8 cellular contexts compared by ENCODE assay signal in genomic region chr1:2392686-2393085, GRCh38. TPM values are rescaled to one million over a fixed set of nuclear protein-coding genes. Genes with fewer than 3 reads are reported as not detected.
DNase-seq lines count a peak whose midpoint lies in the region; ATAC-seq and TF ChIP-seq lines count a peak whose summit lies in the region.

No MANE protein-coding gene starts in this region.

- H3K27me3 ChIP-seq in DOHH2 (ENCODE audit: control insufficient read depth, low read length) (no peaks in the 10 kb centered on the region), esophagus muscularis mucosa (peaks cover 0 to 4% (median 0%) of the 10 kb centered on the region in 4 donors), prostate gland (replicated peaks; ENCODE audit: insufficient read depth) (no peaks in the 10 kb centered on the region)

- CTCF ChIA-PET in RWPE1 (lab: Yijun Ruan, JAX) = interaction anchor here (0.6 to 1.5 kb wide), 2 partner anchors 198 to 1500 kb away, joined by 3 to 6 read pairs; partner anchors contain the start of gene FAAP20

- H3K4me3 ChIP-seq in DOHH2 (ENCODE audit: low read length) = peak overlapping the region; percentile 96
- peak overlapping the region; percentile 84 to 99 (median 96) for H3K4me3 ChIP-seq in esophagus muscularis mucosa
- H3K4me3 ChIP-seq in prostate gland = peak overlapping the region; percentile 80 to 95

- DNase-seq in RWPE1 (ENCODE audit: low spot score) = no peak
- no peak for DNase-seq in esophagus muscularis mucosa (ENCODE audit: extremely low spot score)
- DNase-seq in prostate gland (ENCODE audit: low spot score) = no peak
- no peak for DNase-seq in NCI-H1436 (lab: John Stamatoyannopoulos, UW)
- no peak for DNase-seq in UCSD-AML1 (lab: John Stamatoyannopoulos, UW; ENCODE audit: unreplicated experiment)
- DNase-seq in GF-D8 (lab: John Stamatoyannopoulos, UW) = no peak

- POLR2A ChIA-PET in RWPE1 (lab: Yijun Ruan, JAX; ENCODE audit: low non-redundant PET) = interaction anchor here (0.8 kb wide), 1 partner anchor 69 kb away, joined by 4 read pairs; no protein-coding TSS in a partner anchor

- intact Hi-C loops in esophagus muscularis mucosa (cut with DNase I) = no loop called here
- intact Hi-C loops in prostate gland (cut with DNase I) = no loop called here

- no peaks in the 10 kb centered on the region for H3K9me3 ChIP-seq in DOHH2 (ENCODE audit: control insufficient read depth, insufficient read depth, low read length)
- H3K9me3 ChIP-seq in esophagus muscularis mucosa = no peaks in the 10 kb centered on the region
- no peaks in the 10 kb centered on the region for H3K9me3 ChIP-seq in prostate gland

- H3K9me2 ChIP-seq in DOHH2 (replicated peaks; ENCODE audit: control insufficient read depth, low read length) = no peaks in the 10 kb centered on the region

- TF ChIP-seq EP300 in esophagus muscularis mucosa (IDR thresholded peaks at IDR 0.05) = no peak

- TF ChIP-seq CTCF in DOHH2 (IDR thresholded peaks at IDR 0.05; ENCODE audit: low read depth, low read length, poor library complexity, severe bottlenecking) (no peak), RWPE1 (conservative IDR thresholded peaks at IDR 0.05; ENCODE audit: low read depth) (no peak), esophagus muscularis mucosa (IDR thresholded peaks at IDR 0.05) (no peak), prostate gland (IDR thresholded peaks at IDR 0.05) (no peak)

- ATAC-seq in GM19463 (IDR thresholded peaks at IDR 0.05; ENCODE audit: unreplicated experiment) = no peak

- TF ChIP-seq POLR2A in esophagus muscularis mucosa (IDR thresholded peaks at IDR 0.05; ENCODE audit: low read depth) (no peak), prostate gland (IDR thresholded peaks at IDR 0.05) (no peak)

- peaks cover 68% of the 10 kb centered on the region for H3K36me3 ChIP-seq in DOHH2 (ENCODE audit: control insufficient read depth, low read length)
- peaks cover 21 to 49% (median 36%) of the 10 kb centered on the region in 4 donors for H3K36me3 ChIP-seq in esophagus muscularis mucosa
- no peaks in the 10 kb centered on the region for H3K36me3 ChIP-seq in prostate gland

- H3K79me2 ChIP-seq in DOHH2 (ENCODE audit: control insufficient read depth, low read length) = peaks cover 71% of the 10 kb centered on the region

- H3K27ac ChIP-seq in DOHH2 (ENCODE audit: low read depth, low read length) (peak overlapping the region; percentile 34), RWPE1 (peak overlapping the region; percentile 83), esophagus muscularis mucosa (replicated peaks in 1 of 4) (peak overlapping the region; percentile 77 to 94 (median 90)), prostate gland (peak overlapping the region; percentile 74 to 91)

- H3K4me2 ChIP-seq in DOHH2 (ENCODE audit: low read length) = peak overlapping the region; percentile 94

- peaks cover 25% of the 10 kb centered on the region for H3F3A ChIP-seq in DOHH2 (ENCODE audit: control insufficient read depth, insufficient read depth)

- H3K4me1 ChIP-seq in DOHH2 (ENCODE audit: control insufficient read depth, low read length) = peaks cover 48% of the 10 kb centered on the region
- H3K4me1 ChIP-seq in esophagus muscularis mucosa = peaks cover 22 to 50% (median 47%) of the 10 kb centered on the region in 4 donors
- H3K4me1 ChIP-seq in prostate gland (replicated peaks) = peaks cover 27% of the 10 kb centered on the region

- H4K20me1 ChIP-seq in DOHH2 (ENCODE audit: control insufficient read depth, insufficient read depth, low read depth, low read length) = peaks cover 18% of the 10 kb centered on the region; the same call in 1 of the 2 replicates

- WGBS in esophagus muscularis mucosa = 52% methylated on average over 15 of the region's 16 CpGs
- 56% methylated on average over 16 of the region's 16 CpGs for WGBS in prostate gland

RNA-seq across cellular contexts. Expression of gene RER1, which starts 1.0 kb away (rescaled TPM):
- total RNA-seq in esophagus muscularis mucosa (10 to 100 TPM; 47.3 to 67.3 (median 56.4) TPM), prostate gland (10 to 100 TPM; 86.1 to 97.0 TPM)

RNA-seq across cellular contexts. Expression of gene MORN1, which starts 1.3 kb away (rescaled TPM):
- total RNA-seq in esophagus muscularis mucosa (1 to 10 TPM; 7.0 to 9.8 (median 8.0) TPM), prostate gland (10 to 100 TPM; 18.6 to 21.0 TPM)

RNA-seq across cellular contexts. Expression of gene PEX10, which starts 19.7 kb away (rescaled TPM):
- total RNA-seq in esophagus muscularis mucosa (10 to 100 TPM; 14.2 to 27.1 (median 20.3) TPM), prostate gland (10 to 100 TPM; 38.3 to 49.9 TPM)

Comparison
In these comparisons a context has a peak if more than half of its experiments do, and no peak if none do; other contexts are left out.
1. H3K27ac ChIP-seq: peak in every context shown above with its lines; median percentile 90 in esophagus muscularis mucosa; 83 in RWPE1; 82 in prostate gland; 34 in DOHH2.